ENCODE assay signal across 11 cellular contexts in genomic region chr9:27368317-27368985, GRCh38.
A peak's percentile ranks its signal among the peaks of the same experiment; 100 is the strongest.
DNase-seq lines count a peak whose midpoint lies in the region; ATAC-seq and TF ChIP-seq lines count a peak whose summit lies in the region.
"Had no signal": no experiment of that assay in that cellular context is flagged by ENCODE, and none has a peak within 500 bp of the region (broad histone marks: within the 10 kb centered on the region; RNA-seq: fewer than 3 reads in every experiment).

No MANE protein-coding gene starts in this region.

- no peak for TF ChIP-seq POLR2A in heart left ventricle (IDR thresholded peaks at IDR 0.05)

- H3K4me1 ChIP-seq in heart left ventricle = peaks cover 0 to 36% (median 6%) of the 10 kb centered on the region in 12 donors
- H3K4me1 ChIP-seq in trophoblast cell (ENCODE audit: control insufficient read depth in 1 of 2, insufficient read depth in 2 of 2, low read length in 2 of 2) = peaks cover 15 to 16% of the 10 kb centered on the region in 2 experiments

- H3K36me3 ChIP-seq in heart left ventricle (no peaks in the 10 kb centered on the region), trophoblast cell (ENCODE audit: control insufficient read depth in 1 of 2, insufficient read depth in 2 of 2, low read length in 2 of 2) (peaks cover 0 to 2% of the 10 kb centered on the region in 2 experiments)
- H3K36me3 ChIP-seq: cardiac muscle cell had no signal

- no peak overlapping the region for H2BK5ac ChIP-seq in trophoblast cell (ENCODE audit: low read depth, low read length, poor library complexity)

- no peak overlapping the region for H4K8ac ChIP-seq in trophoblast cell (ENCODE audit: low read depth, low read length)

- H2AK5ac ChIP-seq in trophoblast cell (ENCODE audit: low read length) = no peak overlapping the region

- no peak overlapping the region for H3K27ac ChIP-seq in heart left ventricle
- no peak overlapping the region for H3K27ac ChIP-seq in trophoblast cell (ENCODE audit: low read depth, low read length)
- H3K27ac ChIP-seq: cardiac muscle cell had no signal

- no peak overlapping the region for H3K18ac ChIP-seq in trophoblast cell (ENCODE audit: low read length)

- no peak overlapping the region for H3K4me3 Mint-ChIP-seq in stimulated activated naive CD8-positive, alpha-beta T cell treated with anti-CD3 and anti-CD28 coated beads, Interleukin-15, Interleukin-2, amounts not matched to agents 100 ng/mL and 50 ng/mL, for 24 hours

- H3K9ac ChIP-seq in trophoblast cell (ENCODE audit: low read length) = no peak overlapping the region

- intact Hi-C loops in heart left ventricle (cut with DNase I) = loop anchor here in 1 of 10 donors (5.0 kb wide), 1 partner anchor 44 kb away; no protein-coding TSS in a partner anchor

- no peaks in the 10 kb centered on the region for H3K9me3 Mint-ChIP-seq in stimulated activated naive CD8-positive, alpha-beta T cell treated with anti-CD3 and anti-CD28 coated beads, Interleukin-15, Interleukin-2, amounts not matched to agents 100 ng/mL and 50 ng/mL, for 24 hours

- H3K36me3 Mint-ChIP-seq in stimulated activated naive CD8-positive, alpha-beta T cell treated with anti-CD3 and anti-CD28 coated beads, Interleukin-15, Interleukin-2, amounts not matched to agents 100 ng/mL and 50 ng/mL, for 24 hours (ENCODE audit: low read depth) = no peaks in the 10 kb centered on the region

- H3K27me3 ChIP-seq in heart left ventricle (no peaks in the 10 kb centered on the region), trophoblast cell (ENCODE audit: insufficient read depth, low read length) (no peaks in the 10 kb centered on the region)
- H3K27me3 ChIP-seq: cardiac muscle cell had no signal

- WGBS in heart left ventricle, 4 donors = 42 to 56% (median 48%) methylated on average over 7 of the region's 7 CpGs
- WGBS in trophoblast cell (ENCODE audit: extremely low coverage, insufficient coverage, insufficient read length) = no CpG with 5 or more reads among the region's 7 CpGs

- no peak overlapping the region for H4K12ac ChIP-seq in trophoblast cell (ENCODE audit: low read depth, low read length)

- no peak overlapping the region for H2AFZ ChIP-seq in trophoblast cell (ENCODE audit: insufficient read depth, low read length, poor library complexity)

- TF ChIP-seq CTCF in heart left ventricle (IDR thresholded peaks at IDR 0.05) = no peak

- no peak for ATAC-seq in stimulated activated naive CD8-positive, alpha-beta T cell treated with anti-CD3 and anti-CD28 coated beads, Interleukin-15, Interleukin-2, amounts not matched to agents 100 U/mL and 50 U/mL, for 24 hours
- peak; percentile 35 to 78 (median 70) for ATAC-seq in heart left ventricle
- ATAC-seq in GM18907 (IDR thresholded peaks at IDR 0.05; ENCODE audit: unreplicated experiment) = no peak

- H3K79me2 ChIP-seq in trophoblast cell (ENCODE audit: control insufficient read depth, insufficient read depth, low read length, poor library complexity) = no peaks in the 10 kb centered on the region

- H3K79me1 ChIP-seq in trophoblast cell (ENCODE audit: low read length) = peaks cover 3% of the 10 kb centered on the region

- H3K9me3 ChIP-seq in heart left ventricle (no peaks in the 10 kb centered on the region), trophoblast cell (ENCODE audit: insufficient read depth, low read depth, low read length) (no peaks in the 10 kb centered on the region)

- no peak overlapping the region for H3K14ac ChIP-seq in trophoblast cell (ENCODE audit: low read length)

- no peak overlapping the region for H2BK120ac ChIP-seq in trophoblast cell (ENCODE audit: insufficient read depth, low read length, poor library complexity)

- H4K91ac ChIP-seq in trophoblast cell (ENCODE audit: low read depth, low read length) = no peak overlapping the region

- H3K4me1 Mint-ChIP-seq in stimulated activated naive CD8-positive, alpha-beta T cell treated with anti-CD3 and anti-CD28 coated beads, Interleukin-15, Interleukin-2, amounts not matched to agents 100 ng/mL and 50 ng/mL, for 24 hours (ENCODE audit: low read depth) = peaks cover 52% of the 10 kb centered on the region

- no peak for DNase-seq in stimulated activated naive CD8-positive, alpha-beta T cell treated with anti-CD3 and anti-CD28 coated beads, Interleukin-15, Interleukin-2, amounts not matched to agents 100 U/mL and 50 U/mL, for 24 hours
- peak in 2 of 5 donors; percentile 19 to 40 for DNase-seq in heart left ventricle
- DNase-seq in trophoblast cell = peak in 1 of 2 donors; percentile 39
- DNase-seq in T-helper 2 cell = no peak
- no peak for DNase-seq in NCI-H1048 (lab: John Stamatoyannopoulos, UW)
- no peak for DNase-seq in NCI-H82 (lab: John Stamatoyannopoulos, UW)
- DNase-seq: MM.1S, NCI-H524 treated with DMSO at 0.1 percent for 48 hours had no signal

- H3K4ac ChIP-seq in trophoblast cell (ENCODE audit: low read depth, low read length) = peak overlapping the region; percentile 7

- no peak overlapping the region for H3K4me3 ChIP-seq in heart left ventricle
- no peak overlapping the region for H3K4me3 ChIP-seq in trophoblast cell (ENCODE audit: low read depth, low read length)
- H3K4me3 ChIP-seq: cardiac muscle cell had no signal

- H3K27ac Mint-ChIP-seq in stimulated activated naive CD8-positive, alpha-beta T cell treated with anti-CD3 and anti-CD28 coated beads, Interleukin-15, Interleukin-2, amounts not matched to agents 100 ng/mL and 50 ng/mL, for 24 hours = peak overlapping the region; percentile 7

- H3K23ac ChIP-seq in trophoblast cell (ENCODE audit: low read length) = no peak overlapping the region

- H2BK12ac ChIP-seq in trophoblast cell (ENCODE audit: low read length) = peak overlapping the region; percentile 3

- H3K4me2 ChIP-seq in trophoblast cell (ENCODE audit: low read length) = no peak overlapping the region

- peaks cover 6% of the 10 kb centered on the region for H3K27me3 Mint-ChIP-seq in stimulated activated naive CD8-positive, alpha-beta T cell treated with anti-CD3 and anti-CD28 coated beads, Interleukin-15, Interleukin-2, amounts not matched to agents 100 ng/mL and 50 ng/mL, for 24 hours

Comparison
In these comparisons a context has a peak if more than half of its experiments do, and no peak if none do; other contexts are left out.
1. ATAC-seq: peak in heart left ventricle (4 of 4); none in stimulated activated naive CD8-positive, alpha-beta T cell treated with anti-CD3 and anti-CD28 coated beads, Interleukin-15, Interleukin-2, amounts not matched to agents 100 U/mL and 50 U/mL, for 24 hours (single experiment) and GM18907 (single experiment).